8 cellular contexts compared by ENCODE assay signal in the genomic region with DNA sequence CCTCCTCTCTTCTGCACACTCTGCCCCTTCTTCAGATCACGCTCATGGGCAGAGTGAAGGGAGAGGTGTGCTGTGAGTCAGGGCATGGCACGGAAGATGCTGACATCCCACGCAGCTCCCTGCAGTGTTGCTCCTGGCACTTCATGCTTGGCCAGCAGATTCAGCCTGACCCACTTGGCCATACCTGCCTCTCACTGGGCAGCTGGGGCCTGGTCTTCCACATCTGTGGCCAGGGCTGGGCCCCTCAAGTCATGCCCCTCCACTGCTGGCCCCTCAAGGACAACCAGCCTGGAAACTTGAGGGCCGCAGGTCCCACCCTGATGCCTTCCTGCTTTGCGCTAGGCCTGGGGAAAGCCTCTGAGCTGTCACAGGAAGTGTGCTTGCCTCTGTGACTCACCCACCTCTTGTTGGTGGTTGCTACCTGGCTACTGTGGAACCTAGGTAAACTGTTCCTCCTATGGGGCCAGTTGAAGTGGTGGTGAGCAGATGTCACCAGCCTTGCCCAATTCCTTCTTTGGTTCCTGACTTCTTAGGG. TPM values are rescaled to one million over a fixed set of nuclear protein-coding genes. Genes with fewer than 3 reads are reported as not detected.
A peak's percentile ranks its signal among the peaks of the same experiment; 100 is the strongest.
DNase-seq lines count a peak whose midpoint lies in the region; ATAC-seq and TF ChIP-seq lines count a peak whose summit lies in the region.
"Had no signal": no experiment of that assay in that cellular context is flagged by ENCODE, and none has a peak within 500 bp of the region (broad histone marks: within the 10 kb centered on the region; RNA-seq: fewer than 3 reads in every experiment).

No MANE protein-coding gene starts in this region.

- H3K4me2 ChIP-seq in neuronal stem cell (ENCODE audit: insufficient read depth, low read length, poor library complexity, severe bottlenecking), result no peak overlapping the region

- no peak overlapping the region for H2BK120ac ChIP-seq in neuronal stem cell (ENCODE audit: low read depth, low read length)

- no peaks in the 10 kb centered on the region for H3K36me3 ChIP-seq in neuronal stem cell (replicated peaks in 1 of 2; ENCODE audit: control insufficient read depth in 2 of 2, insufficient read depth in 2 of 2, low read length in 2 of 2)
- H3K36me3 ChIP-seq in ascending aorta, result no peaks in the 10 kb centered on the region
- H3K36me3 ChIP-seq: SJSA1 had no signal

- H3K4ac ChIP-seq in neuronal stem cell (ENCODE audit: low read length), result no peak overlapping the region

- H2BK12ac ChIP-seq in neuronal stem cell (ENCODE audit: low read length), result no peak overlapping the region

- H3K23ac ChIP-seq in neuronal stem cell (ENCODE audit: low read depth, low read length, poor library complexity), result no peak overlapping the region

- peak overlapping the region; percentile 24 for H4K91ac ChIP-seq in neuronal stem cell (ENCODE audit: low read depth, low read length, poor library complexity)

- H3K18ac ChIP-seq in neuronal stem cell (ENCODE audit: low read length), result no peak overlapping the region

- ATAC-seq in GM21737 (IDR thresholded peaks at IDR 0.05; ENCODE audit: unreplicated experiment), result no peak

- H3K27ac ChIP-seq in neuronal stem cell (replicated peaks; ENCODE audit: low read length), result no peak overlapping the region
- H3K27ac ChIP-seq in ascending aorta, result no peak overlapping the region
- H3K27ac ChIP-seq: SJSA1 had no signal

- no peak overlapping the region for H4K8ac ChIP-seq in neuronal stem cell (ENCODE audit: low read depth, low read length)

- H3K9me3 ChIP-seq in neuronal stem cell (replicated peaks in 1 of 2; ENCODE audit: control insufficient read depth in 2 of 2, insufficient read depth in 1 of 2, low read depth in 1 of 2, low read length in 2 of 2) (no peaks in the 10 kb centered on the region), ascending aorta (no peaks in the 10 kb centered on the region)
- H3K9me3 ChIP-seq: SJSA1 had no signal

- H2BK5ac ChIP-seq in neuronal stem cell (ENCODE audit: low read length), result no peak overlapping the region

- no peak for TF ChIP-seq CTCF in ascending aorta (IDR thresholded peaks at IDR 0.05)

- no CpG with 5 or more reads among the region's 5 CpGs for WGBS in neuronal stem cell (ENCODE audit: extremely low coverage in 2 of 2, insufficient read length in 2 of 2, insufficient replicate concordance in 1 of 2), 2 donors

- H3K4me1 ChIP-seq in neuronal stem cell (ENCODE audit: control insufficient read depth in 2 of 2, insufficient read depth in 1 of 2, low read depth in 1 of 2, low read length in 2 of 2) (peaks cover 6 to 7% of the 10 kb centered on the region in 2 donors), ascending aorta (no peaks in the 10 kb centered on the region)

- no peak overlapping the region for H3K14ac ChIP-seq in neuronal stem cell (ENCODE audit: low read length)

- H2AK5ac ChIP-seq in neuronal stem cell (ENCODE audit: low read depth, low read length), result no peak overlapping the region

- H3K27me3 ChIP-seq in neuronal stem cell (ENCODE audit: control insufficient read depth in 3 of 3, insufficient read depth in 3 of 3, low read depth in 1 of 3, low read length in 3 of 3) (no peaks in the 10 kb centered on the region), ascending aorta (no peaks in the 10 kb centered on the region)
- H3K27me3 ChIP-seq: SJSA1 had no signal

- no peak overlapping the region for H3K4me3 ChIP-seq in neuronal stem cell (ENCODE audit: low read length in 2 of 2)
- no peak overlapping the region for H3K4me3 ChIP-seq in ascending aorta
- H3K4me3 ChIP-seq: SJSA1 had no signal

- peaks cover 2% of the 10 kb centered on the region for H3K79me1 ChIP-seq in neuronal stem cell (ENCODE audit: low read depth, low read length)

- no peak overlapping the region for H2BK15ac ChIP-seq in neuronal stem cell (ENCODE audit: low read length)

- H2AFZ ChIP-seq in neuronal stem cell (ENCODE audit: low read length), result no peak overlapping the region

- DNase-seq in T-helper 9 cell, result peak; percentile 31
- DNase-seq in activated naive CD4-positive, alpha-beta T cell treated with Interleukin-2 at 50 U/mL for 16 hours, result peak; percentile 65
- no peak for DNase-seq in neuronal stem cell (ENCODE audit: low spot score)
- DNase-seq in superior temporal gyrus (ENCODE audit: extremely low spot score), result peak; percentile 8
- no peak for DNase-seq in COLO829 (ENCODE audit: low spot score)
- DNase-seq in ascending aorta (ENCODE audit: low spot score in 2 of 2), result no peak

- no peak overlapping the region for H3K9ac ChIP-seq in neuronal stem cell (ENCODE audit: low read depth, low read length, poor library complexity)

- intact Hi-C loops in ascending aorta (cut with DNase I), result no loop called here

RNA-seq across cellular contexts. Expression of gene BSN, which starts 48.7 kb away (rescaled TPM):
- polyA plus RNA-seq in neuronal stem cell (2013, experiment 1 of 2), result 0.14 TPM
- polyA plus RNA-seq in neuronal stem cell (2013, experiment 2 of 2), result 0.12 TPM
- total RNA-seq in ascending aorta, result 0.85 TPM

Comparison
In these comparisons a context has a peak if more than half of its experiments do, and no peak if none do; other contexts are left out.
1. DNase-seq: peak in T-helper 9 cell (single experiment), activated naive CD4-positive, alpha-beta T cell treated with Interleukin-2 at 50 U/mL for 16 hours (single experiment) and superior temporal gyrus (single experiment); none in neuronal stem cell (single experiment), COLO829 (single experiment) and ascending aorta (0 of 2).